In the genomic region with DNA sequence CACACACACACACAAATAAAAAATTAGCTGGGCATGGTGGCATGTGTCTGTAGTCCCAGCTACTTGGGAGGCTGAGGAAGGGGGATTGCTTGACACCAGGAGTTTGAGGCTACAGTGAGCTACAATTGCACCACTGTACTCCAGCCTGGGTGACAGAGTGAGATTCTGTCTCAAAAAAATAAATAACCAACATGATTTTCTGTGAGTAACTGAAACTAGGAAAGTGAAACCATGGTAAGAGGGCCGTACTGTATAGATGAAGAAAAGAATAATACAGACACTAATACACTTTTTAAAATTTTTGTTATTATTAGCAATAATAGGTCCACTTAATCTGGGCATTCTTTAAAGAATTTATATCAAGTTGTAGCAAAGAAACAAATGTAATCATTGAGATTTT, we compare ENCODE assay signal across 19 cellular contexts.
DNase-seq lines count a peak whose midpoint lies in the region; ATAC-seq, FAIRE-seq and TF ChIP-seq lines count a peak whose summit lies in the region.
"Had no signal": no experiment of that assay in that cellular context is flagged by ENCODE, and none has a peak within 500 bp of the region (broad histone marks: within the 10 kb centered on the region; RNA-seq: fewer than 3 reads in every experiment).

No MANE protein-coding gene starts in this region.

- H3K27me3 ChIP-seq in GM23248 (replicated peaks; ENCODE audit: insufficient read depth) (no peaks in the 10 kb centered on the region), KMS-11 (ENCODE audit: insufficient read depth, low read depth) (no peaks in the 10 kb centered on the region), GM12878 (replicated peaks in 1 of 2; ENCODE audit: control insufficient read depth in 2 of 2, insufficient read depth in 2 of 2, low read length in 1 of 2) (no peaks in the 10 kb centered on the region)

- no peaks in the 10 kb centered on the region for H3K4me1 Mint-ChIP-seq in type B pancreatic cell (ENCODE audit: unreplicated experiment)
- H3K4me1 Mint-ChIP-seq: CD4-positive, alpha-beta memory T cell had no signal

- SMC1A ChIA-PET in GM12878 (lab: Charles Lee; ENCODE audit: uncharacterized antibody, unreplicated experiment) = interaction anchor here (0.6 to 1.9 kb wide), 3 partner anchors 8 to 148 kb away, joined by 3 to 14 read pairs (median 3); no protein-coding TSS in a partner anchor

- no peak overlapping the region for H3K4me3 ChIP-seq in GM23248
- no peak overlapping the region for H3K4me3 ChIP-seq in KMS-11 (IDR thresholded peaks at IDR 0.05; ENCODE audit: insufficient read depth, low read depth, low read length)
- no peak overlapping the region for H3K4me3 ChIP-seq in GM12878
- H3K4me3 ChIP-seq in coronary artery = no peak overlapping the region

- H3K4me3 Mint-ChIP-seq in type B pancreatic cell = no peak overlapping the region
- H3K4me3 Mint-ChIP-seq: CD4-positive, alpha-beta memory T cell had no signal

- no peaks in the 10 kb centered on the region for H3K36me3 ChIP-seq in GM23248 (ENCODE audit: low read depth)
- H3K36me3 ChIP-seq in KMS-11 (ENCODE audit: insufficient read depth) = no peaks in the 10 kb centered on the region
- no peaks in the 10 kb centered on the region for H3K36me3 ChIP-seq in GM12878 (ENCODE audit: control insufficient read depth in 2 of 2, insufficient read depth in 2 of 2, low read length in 1 of 2)

- DNase-seq in GM23248 = no peak
- DNase-seq in GM12878 (ENCODE audit: low read depth, low spot score) = no peak
- DNase-seq in NCI-H226 = no peak
- DNase-seq in type B pancreatic cell (ENCODE audit: extremely low spot score, unreplicated experiment) = no peak
- DNase-seq in coronary artery (ENCODE audit: low spot score) = no peak
- DNase-seq: C1 segment of cervical spinal cord; Calu3; CD4-positive, alpha-beta memory T cell; COR-L47; DMS53; DMS79 treated with DMSO at 0.1 percent for 48 hours; GF-D8; H7; HCEC 1CT had no signal

- H3K4me1 ChIP-seq in GM23248 (ENCODE audit: insufficient read depth) (no peaks in the 10 kb centered on the region), KMS-11 (ENCODE audit: low read depth, poor library complexity, severe bottlenecking) (peaks cover 13% of the 10 kb centered on the region), GM12878 (ENCODE audit: control insufficient read depth, insufficient read depth, low read length) (no peaks in the 10 kb centered on the region)

- no peaks in the 10 kb centered on the region for H4K20me1 ChIP-seq in GM23248 (ENCODE audit: insufficient read depth)
- H4K20me1 ChIP-seq in KMS-11 (ENCODE audit: insufficient read depth) = no peaks in the 10 kb centered on the region
- no peaks in the 10 kb centered on the region for H4K20me1 ChIP-seq in GM12878 (ENCODE audit: control insufficient read depth, insufficient read depth)

- no peak for FAIRE-seq in GM12878 (lab: Jason Lieb, UNC)
- FAIRE-seq: GM12892, H1 had no signal

- H3K4me2 ChIP-seq in GM23248 (ENCODE audit: unreplicated experiment) (no peak overlapping the region), KMS-11 (peak overlapping the region; percentile 41), GM12878 (ENCODE audit: control insufficient read depth, insufficient read depth) (no peak overlapping the region)

- no TSS peak for BruUV-seq in GM12878 (replicated peaks; lab: Mats Ljungman, UMichigan)

- H3K9ac ChIP-seq in GM23248 = no peak overlapping the region
- no peak overlapping the region for H3K9ac ChIP-seq in KMS-11
- H3K9ac ChIP-seq in GM12878 (ENCODE audit: control insufficient read depth, insufficient read depth, low read length) = no peak overlapping the region

- TF ChIP-seq CTCF in 22Rv1 (IDR thresholded peaks at IDR 0.05) (no peak), KMS-11 (conservative IDR thresholded peaks at IDR 0.05; ENCODE audit: low read depth, low read length) (no peak), GM12878 (IDR thresholded peaks at IDR 0.05 in 2 of 3, conservative IDR thresholded peaks at IDR 0.05 in 1 of 3; ENCODE audit: control insufficient read depth in 2 of 3, extremely low read depth in 1 of 3, insufficient read depth in 1 of 3, low read depth in 3 of 3, low read length in 3 of 3) (no peak), type B pancreatic cell (conservative IDR thresholded peaks at IDR 0.05) (no peak), coronary artery (IDR thresholded peaks at IDR 0.05) (no peak)

- H3K27ac ChIP-seq in 22Rv1 (peak overlapping the region; percentile 96; the same call in 1 of the 2 replicates), GM23248 (no peak overlapping the region), KMS-11 (no peak overlapping the region), GM12878 (ENCODE audit: control insufficient read depth, insufficient read depth) (no peak overlapping the region), coronary artery (no peak overlapping the region)

- H3K9me2 ChIP-seq in GM23248 (ENCODE audit: insufficient read depth) = no peaks in the 10 kb centered on the region

- in situ Hi-C loops in GM23248 (cut with MboI) = no loop called here
- in situ Hi-C loops in GM12878 (cut with MboI) = no loop called here

- no peak for TF ChIP-seq RAD21 in GM12878 (IDR thresholded peaks at IDR 0.05; ENCODE audit: insufficient read depth, low read depth, low read length)

- H3K27me3 Mint-ChIP-seq in type B pancreatic cell = no peaks in the 10 kb centered on the region
- H3K27me3 Mint-ChIP-seq: CD4-positive, alpha-beta memory T cell had no signal

- CTCF ChIA-PET in GM12878 (lab: Yijun Ruan, JAX) = no interaction called here

- H3K9me3 ChIP-seq in GM23248 (ENCODE audit: low read depth) = no peaks in the 10 kb centered on the region
- no peaks in the 10 kb centered on the region for H3K9me3 ChIP-seq in GM12878 (replicated peaks; ENCODE audit: control insufficient read depth, insufficient read depth, low read length)

- no peak overlapping the region for H3K27ac Mint-ChIP-seq in type B pancreatic cell
- H3K27ac Mint-ChIP-seq: CD4-positive, alpha-beta memory T cell had no signal

- ATAC-seq in GM12878 (peak; percentile 70), HG03439 (IDR thresholded peaks at IDR 0.05; ENCODE audit: unreplicated experiment) (no peak)

- no peaks in the 10 kb centered on the region for H3K9me3 Mint-ChIP-seq in type B pancreatic cell

- intact Hi-C loops in GM12878 (cut with micrococcal nuclease; ENCODE audit: unreplicated experiment) = no loop called here

- H3F3A ChIP-seq in GM23248 (ENCODE audit: insufficient read depth) = no peaks in the 10 kb centered on the region

- 70 to 77% methylated on average over 1 of the region's 1 CpG for WGBS in GM23248 (ENCODE audit: low coverage in 1 of 2, low lambda C conversion rate in 2 of 2, missing lambda C conversion rate in 2 of 2), 2 experiments
- WGBS in GM12878 (ENCODE audit: insufficient coverage, insufficient replicate concordance, low lambda C conversion rate, missing lambda C conversion rate) = 5% methylated on average over 1 of the region's 1 CpG

- RAD21 ChIA-PET in GM12878 (lab: Charles Lee; ENCODE audit: unreplicated experiment) = interaction anchor here (1.0 kb wide), 1 partner anchor 100 kb away, joined by 3 read pairs; no protein-coding TSS in a partner anchor

- H2AFZ ChIP-seq in GM23248 (peak overlapping the region; percentile 49; the same call in 1 of the 2 replicates), KMS-11 (ENCODE audit: low read depth) (peak overlapping the region; percentile 31; the same call in 1 of the 2 replicates), GM12878 (ENCODE audit: control insufficient read depth, low read depth, low read length) (no peak overlapping the region)

- H3K36me3 Mint-ChIP-seq in type B pancreatic cell = no peaks in the 10 kb centered on the region
- H3K36me3 Mint-ChIP-seq: CD4-positive, alpha-beta memory T cell had no signal

- H3K79me2 ChIP-seq in GM23248 (ENCODE audit: insufficient read depth) (no peaks in the 10 kb centered on the region), KMS-11 (ENCODE audit: insufficient read depth, low read depth) (no peaks in the 10 kb centered on the region), GM12878 (ENCODE audit: control insufficient read depth, insufficient read depth, low read length) (no peaks in the 10 kb centered on the region)

- POLR2A ChIA-PET in GM12878 (lab: Charles Lee) = interaction anchor here (0.6 kb wide), 2 partner anchors 16 to 131 kb away, joined by 3 to 5 read pairs; no protein-coding TSS in a partner anchor

- TF ChIP-seq EP300 in GM12878 (IDR thresholded peaks at IDR 0.05; ENCODE audit: borderline replicate concordance in 1 of 2, control insufficient read depth in 1 of 2, low read depth in 2 of 2, low read length in 2 of 2) = no peak

- TF ChIP-seq POLR2A in GM12878 (IDR thresholded peaks at IDR 0.05; ENCODE audit: low read depth, low read length) = no peak

TF ChIP-seq in GM12878, 131 proteins besides CTCF, POLR2A, EP300 and RAD21 (continues in another document):
- TF ChIP-seq KDM1A (IDR thresholded peaks at IDR 0.05; ENCODE audit: borderline replicate concordance) (no peak), SUZ12 (IDR thresholded peaks at IDR 0.05; ENCODE audit: unreplicated experiment) (no peak)
- TF ChIP-seq, protein P1, sequence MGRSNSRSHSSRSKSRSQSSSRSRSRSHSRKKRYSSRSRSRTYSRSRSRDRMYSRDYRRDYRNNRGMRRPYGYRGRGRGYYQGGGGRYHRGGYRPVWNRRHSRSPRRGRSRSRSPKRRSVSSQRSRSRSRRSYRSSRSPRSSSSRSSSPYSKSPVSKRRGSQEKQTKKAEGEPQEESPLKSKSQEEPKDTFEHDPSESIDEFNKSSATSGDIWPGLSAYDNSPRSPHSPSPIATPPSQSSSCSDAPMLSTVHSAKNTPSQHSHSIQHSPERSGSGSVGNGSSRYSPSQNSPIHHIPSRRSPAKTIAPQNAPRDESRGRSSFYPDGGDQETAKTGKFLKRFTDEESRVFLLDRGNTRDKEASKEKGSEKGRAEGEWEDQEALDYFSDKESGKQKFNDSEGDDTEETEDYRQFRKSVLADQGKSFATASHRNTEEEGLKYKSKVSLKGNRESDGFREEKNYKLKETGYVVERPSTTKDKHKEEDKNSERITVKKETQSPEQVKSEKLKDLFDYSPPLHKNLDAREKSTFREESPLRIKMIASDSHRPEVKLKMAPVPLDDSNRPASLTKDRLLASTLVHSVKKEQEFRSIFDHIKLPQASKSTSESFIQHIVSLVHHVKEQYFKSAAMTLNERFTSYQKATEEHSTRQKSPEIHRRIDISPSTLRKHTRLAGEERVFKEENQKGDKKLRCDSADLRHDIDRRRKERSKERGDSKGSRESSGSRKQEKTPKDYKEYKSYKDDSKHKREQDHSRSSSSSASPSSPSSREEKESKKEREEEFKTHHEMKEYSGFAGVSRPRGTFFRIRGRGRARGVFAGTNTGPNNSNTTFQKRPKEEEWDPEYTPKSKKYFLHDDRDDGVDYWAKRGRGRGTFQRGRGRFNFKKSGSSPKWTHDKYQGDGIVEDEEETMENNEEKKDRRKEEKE (IDR thresholded peaks at IDR 0.05) = no peak
